In the genomic region with DNA sequence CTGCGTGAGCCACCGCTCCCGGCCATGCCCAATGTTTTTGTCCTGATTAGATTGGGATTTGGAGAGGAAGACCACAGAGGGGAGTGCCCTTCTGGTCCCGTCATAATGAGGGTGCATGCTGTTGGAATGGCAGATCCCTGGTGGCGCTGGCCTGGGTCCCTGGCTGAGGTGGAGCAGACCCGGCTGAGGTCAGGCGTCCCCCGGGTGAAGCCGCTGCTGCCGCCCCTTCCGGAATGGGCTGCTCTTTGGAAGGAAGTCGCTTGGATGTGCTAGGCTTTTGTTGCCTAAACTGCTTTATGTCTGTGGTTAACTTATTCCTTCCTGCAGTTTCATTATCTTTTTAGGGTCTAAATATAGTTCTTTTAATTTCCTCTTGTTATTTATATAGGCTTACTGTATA, we compare ENCODE assay signal across 13 cellular contexts.
DNase-seq lines count a peak whose midpoint lies in the region; ATAC-seq and TF ChIP-seq lines count a peak whose summit lies in the region.
"Had no signal": no experiment of that assay in that cellular context is flagged by ENCODE, and none has a peak within 500 bp of the region (broad histone marks: within the 10 kb centered on the region; RNA-seq: fewer than 3 reads in every experiment).

No MANE protein-coding gene starts in this region.

- no peaks in the 10 kb centered on the region for H3K9me3 Mint-ChIP-seq in WTC11
- H3K9me3 Mint-ChIP-seq: GM23338 had no signal

- no peak overlapping the region for H3K4me3 Mint-ChIP-seq in WTC11
- H3K4me3 Mint-ChIP-seq: GM23338 had no signal

- H3K27me3 ChIP-seq in BE2C (no peaks in the 10 kb centered on the region), left lung (no peaks in the 10 kb centered on the region)
- H3K27me3 ChIP-seq: SJSA1, upper lobe of left lung had no signal

- no peak overlapping the region for H3K27ac Mint-ChIP-seq in WTC11
- H3K27ac Mint-ChIP-seq: GM23338 had no signal

- peaks cover 30% of the 10 kb centered on the region for H3K4me1 Mint-ChIP-seq in WTC11

- H3K9me3 ChIP-seq in BE2C: no peaks in the 10 kb centered on the region
- no peaks in the 10 kb centered on the region for H3K9me3 ChIP-seq in left lung
- H3K9me3 ChIP-seq: SJSA1, upper lobe of left lung had no signal

- TF ChIP-seq CTCF in BE2C (IDR thresholded peaks at IDR 0.05; ENCODE audit: low read depth, low read length) (no peak), WTC11 (IDR thresholded peaks at IDR 0.05) (no peak), left lung (IDR thresholded peaks at IDR 0.05) (no peak)

- no peaks in the 10 kb centered on the region; the same call in 1 of the 2 replicates for H3K36me3 ChIP-seq in BE2C
- peaks cover 0 to 12% of the 10 kb centered on the region in 2 donors for H3K36me3 ChIP-seq in left lung

- 0 out of 2 replicates have a peak, but pooled peaks cover 3% of the 10 kb centered on the region for H3K36me3 Mint-ChIP-seq in WTC11

- H3K4me1 ChIP-seq in BE2C: peaks cover 5% of the 10 kb centered on the region; the same call in 1 of the 2 replicates
- H3K4me1 ChIP-seq in left lung: peaks cover 0 to 46% of the 10 kb centered on the region in 2 donors

- DNase-seq in BE2C (peak; percentile 3), GF-D8 (lab: John Stamatoyannopoulos, UW) (peak; percentile 23), WTC11 (ENCODE audit: low spot score) (peak; percentile 8), left lung (peak; percentile 44 to 85), NCI-H2029 treated with DMSO at 0.1 percent for 48 hours (lab: John Stamatoyannopoulos, UW) (no peak)
- no peak for DNase-seq in central memory CD4-positive, alpha-beta T cell
- DNase-seq: COR-L47, NCI-H446, upper lobe of left lung had no signal

- ATAC-seq in WTC11: no peak
- peak; percentile 39 for ATAC-seq in left lung
- no peak for ATAC-seq in GM19023 (IDR thresholded peaks at IDR 0.05; ENCODE audit: unreplicated experiment)
- no peak for ATAC-seq in HG03097 (IDR thresholded peaks at IDR 0.05; ENCODE audit: low FRiP score, unreplicated experiment)
- ATAC-seq: GM23338 had no signal

- H3K27me3 Mint-ChIP-seq in WTC11 (ENCODE audit: low read depth): no peaks in the 10 kb centered on the region

- POLR2A ChIA-PET in WTC11 (lab: Charles Lee): no interaction called here

- CTCF ChIA-PET in WTC11 (lab: Charles Lee): interaction anchor here (1.4 to 3.7 kb wide), 2 partner anchors 12 to 28 kb away, joined by 5 to 28 read pairs; no protein-coding TSS in a partner anchor

- no peak overlapping the region for H3K27ac ChIP-seq in left lung
- H3K27ac ChIP-seq: SJSA1, upper lobe of left lung had no signal

- H3K4me3 ChIP-seq in BE2C (ENCODE audit: low read depth, low read length) (no peak overlapping the region), left lung (no peak overlapping the region)
- H3K4me3 ChIP-seq: GM23338, SJSA1, upper lobe of left lung had no signal

- intact Hi-C loops in left lung (cut with DNase I): no loop called here

TF ChIP-seq in WTC11, 78 proteins besides CTCF, POLR2A, EP300 and RAD21:
- no peak for TF ChIP-seq NFYB (CRISPR knock-in tag; conservative IDR thresholded peaks at IDR 0.05; ENCODE audit: low read depth)
- no peak for TF ChIP-seq CREB1 (CRISPR knock-in tag; IDR thresholded peaks at IDR 0.05)
- TF ChIP-seq, protein P1, sequence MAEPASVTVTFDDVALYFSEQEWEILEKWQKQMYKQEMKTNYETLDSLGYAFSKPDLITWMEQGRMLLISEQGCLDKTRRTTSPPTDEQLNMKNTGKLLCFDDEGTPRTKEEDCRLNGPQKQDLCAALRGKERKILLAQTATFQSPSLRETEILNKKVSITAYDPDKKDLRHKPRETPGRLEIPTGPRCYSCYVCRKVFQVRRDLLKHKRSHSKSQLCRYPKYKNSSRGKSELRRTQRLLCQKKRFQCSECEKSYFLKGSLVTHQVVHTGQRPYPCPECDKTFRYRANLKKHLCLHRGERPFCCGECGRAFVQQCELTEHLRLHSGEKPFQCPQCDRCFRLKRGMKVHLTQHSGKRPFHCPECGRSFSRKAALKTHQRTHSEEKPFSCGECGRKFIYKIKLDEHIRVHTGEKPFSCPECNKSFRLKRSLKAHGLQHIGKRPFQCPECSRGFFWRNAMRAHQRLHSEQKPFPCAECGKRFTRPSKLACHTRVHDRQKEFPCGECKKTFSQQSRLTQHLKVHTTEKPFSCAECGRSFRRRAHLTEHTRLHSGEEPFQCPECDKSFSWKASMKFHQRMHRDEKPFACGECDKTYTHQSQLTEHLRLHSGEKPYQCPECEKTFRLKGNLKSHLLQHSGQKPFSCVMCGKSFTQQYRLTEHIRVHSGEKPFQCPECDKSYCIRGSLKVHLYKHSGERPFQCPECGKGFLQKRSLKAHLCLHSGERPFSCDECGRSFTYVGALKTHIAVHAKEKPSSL (CRISPR knock-in tag; conservative IDR thresholded peaks at IDR 0.05): no peak
- TF ChIP-seq GTF2I (CRISPR knock-in tag; conservative IDR thresholded peaks at IDR 0.05): no peak
- TF ChIP-seq, protein P2, sequence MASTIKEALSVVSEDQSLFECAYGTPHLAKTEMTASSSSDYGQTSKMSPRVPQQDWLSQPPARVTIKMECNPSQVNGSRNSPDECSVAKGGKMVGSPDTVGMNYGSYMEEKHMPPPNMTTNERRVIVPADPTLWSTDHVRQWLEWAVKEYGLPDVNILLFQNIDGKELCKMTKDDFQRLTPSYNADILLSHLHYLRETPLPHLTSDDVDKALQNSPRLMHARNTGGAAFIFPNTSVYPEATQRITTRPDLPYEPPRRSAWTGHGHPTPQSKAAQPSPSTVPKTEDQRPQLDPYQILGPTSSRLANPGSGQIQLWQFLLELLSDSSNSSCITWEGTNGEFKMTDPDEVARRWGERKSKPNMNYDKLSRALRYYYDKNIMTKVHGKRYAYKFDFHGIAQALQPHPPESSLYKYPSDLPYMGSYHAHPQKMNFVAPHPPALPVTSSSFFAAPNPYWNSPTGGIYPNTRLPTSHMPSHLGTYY (CRISPR knock-in tag; IDR thresholded peaks at IDR 0.05): no peak
- no peak for TF ChIP-seq SP1 (CRISPR knock-in tag; conservative IDR thresholded peaks at IDR 0.05)
- TF ChIP-seq, protein P3, sequence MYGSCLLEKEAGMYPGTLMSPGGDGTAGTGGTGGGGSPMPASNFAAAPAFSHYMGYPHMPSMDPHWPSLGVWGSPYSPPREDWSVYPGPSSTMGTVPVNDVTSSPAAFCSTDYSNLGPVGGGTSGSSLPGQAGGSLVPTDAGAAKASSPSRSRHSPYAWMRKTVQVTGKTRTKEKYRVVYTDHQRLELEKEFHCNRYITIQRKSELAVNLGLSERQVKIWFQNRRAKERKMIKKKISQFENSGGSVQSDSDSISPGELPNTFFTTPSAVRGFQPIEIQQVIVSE (CRISPR knock-in tag; IDR thresholded peaks at IDR 0.05; ENCODE audit: borderline replicate concordance): no peak
- TF ChIP-seq NR1H2 (CRISPR knock-in tag; IDR thresholded peaks at IDR 0.05): no peak
TF ChIP-seq in WTC11: peak in this region for 0.

Comparison
In these comparisons a context has a peak if more than half of its experiments do, and no peak if none do; other contexts are left out.
1. DNase-seq: peak in BE2C (single experiment), GF-D8 (single experiment), WTC11 (single experiment) and left lung (2 of 2); none in central memory CD4-positive, alpha-beta T cell (single experiment) and NCI-H2029 treated with DMSO at 0.1 percent for 48 hours (single experiment).